11 cellular contexts compared by ENCODE assay signal in the genomic region with DNA sequence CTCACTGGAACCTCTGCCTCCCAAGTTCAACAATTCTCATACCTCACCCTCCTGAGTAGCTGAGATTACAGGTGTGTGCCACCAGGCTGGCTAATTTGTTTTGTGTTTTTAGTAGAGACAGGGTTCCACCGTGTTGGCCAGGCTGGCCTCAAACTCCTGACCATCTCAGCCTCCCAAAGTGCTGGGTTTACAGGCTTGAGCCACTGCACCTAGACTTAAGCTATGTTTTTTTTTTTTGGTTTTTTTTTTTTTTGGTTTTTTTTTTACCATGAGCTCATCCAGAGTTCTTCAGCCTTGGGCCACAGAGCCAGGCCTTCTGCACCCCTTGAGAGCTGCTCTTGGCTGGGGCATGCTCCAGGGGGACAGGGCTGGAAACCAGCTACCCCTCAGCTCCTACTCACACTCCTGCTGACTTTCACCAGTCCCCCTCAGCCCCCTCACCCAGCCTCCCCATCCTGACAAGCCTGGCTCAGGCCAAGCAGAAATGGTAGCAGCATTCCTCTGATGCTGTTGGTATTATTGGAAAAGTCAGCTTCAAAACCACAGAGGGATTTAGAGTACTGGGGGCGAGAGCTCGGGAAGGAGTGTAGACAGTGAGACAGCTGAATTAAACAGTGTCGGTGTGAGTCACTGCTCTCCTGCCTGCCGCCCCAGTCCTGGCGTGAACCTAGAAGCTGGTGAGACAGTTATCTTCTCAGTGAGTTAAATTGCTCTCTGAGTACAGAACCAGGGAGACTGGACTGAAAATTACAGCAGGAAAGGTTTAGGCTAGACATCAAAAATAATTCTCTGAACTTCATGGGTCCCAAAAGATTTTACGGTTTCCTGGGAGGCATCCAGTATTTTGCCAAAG.
DNase-seq lines count a peak whose midpoint lies in the region; ATAC-seq and TF ChIP-seq lines count a peak whose summit lies in the region.
"Had no signal": no experiment of that assay in that cellular context is flagged by ENCODE, and none has a peak within 500 bp of the region (broad histone marks: within the 10 kb centered on the region; RNA-seq: fewer than 3 reads in every experiment).

No MANE protein-coding gene starts in this region.

- no peak for ATAC-seq in stimulated activated effector memory CD8-positive, alpha-beta T cell treated with anti-CD3 and anti-CD28 coated beads, Interleukin-12 subunit alpha, Interleukin-12 subunit beta, amount 100 ng/mL, for 72 hours
- ATAC-seq in GM18511 (IDR thresholded peaks at IDR 0.05; ENCODE audit: unreplicated experiment) (no peak), GM18498 (IDR thresholded peaks at IDR 0.05; ENCODE audit: unreplicated experiment) (no peak)

- BruUV-seq in Calu3 (replicated peaks; lab: Mats Ljungman, UMichigan): no TSS peak

- no peaks in the 10 kb centered on the region for H3K36me3 Mint-ChIP-seq in Calu3 (ENCODE audit: insufficient read depth, unreplicated experiment)
- no peaks in the 10 kb centered on the region for H3K36me3 Mint-ChIP-seq in stimulated activated effector memory CD8-positive, alpha-beta T cell treated with anti-CD3 and anti-CD28 coated beads, Interleukin-12 subunit alpha, Interleukin-12 subunit beta, amount 100 ng/mL, for 72 hours
- H3K36me3 Mint-ChIP-seq: immature natural killer cell had no signal

- no peaks in the 10 kb centered on the region for H3K27me3 Mint-ChIP-seq in Calu3 (ENCODE audit: unreplicated experiment)

- no peak for TF ChIP-seq CTCF in Calu3 (IDR thresholded peaks at IDR 0.05; ENCODE audit: unreplicated experiment)

- no peaks in the 10 kb centered on the region for H3K9me3 Mint-ChIP-seq in Calu3 (ENCODE audit: low read depth, unreplicated experiment)
- no peaks in the 10 kb centered on the region for H3K9me3 Mint-ChIP-seq in stimulated activated effector memory CD8-positive, alpha-beta T cell treated with anti-CD3 and anti-CD28 coated beads, Interleukin-12 subunit alpha, Interleukin-12 subunit beta, amount 100 ng/mL, for 72 hours
- H3K9me3 Mint-ChIP-seq: immature natural killer cell had no signal

- no peak overlapping the region for H3K27ac Mint-ChIP-seq in Calu3 (ENCODE audit: unreplicated experiment)
- no peak overlapping the region for H3K27ac Mint-ChIP-seq in stimulated activated effector memory CD8-positive, alpha-beta T cell treated with anti-CD3 and anti-CD28 coated beads, Interleukin-12 subunit alpha, Interleukin-12 subunit beta, amount 100 ng/mL, for 72 hours
- H3K27ac Mint-ChIP-seq: immature natural killer cell had no signal

- DNase-seq in Calu3 (peak; percentile 43), RPMI7951 (ENCODE audit: low read depth) (peak; percentile 96), fibroblast of gingiva (ENCODE audit: low read depth) (peak; percentile 62), posterior cingulate gyrus (peak in 7 of 10 donors; percentile 34 to 93 (median 74))
- no peak for DNase-seq in stimulated activated effector memory CD8-positive, alpha-beta T cell treated with anti-CD3 and anti-CD28 coated beads, Interleukin-12 subunit alpha, Interleukin-12 subunit beta, amount 100 ng/mL, for 72 hours (ENCODE audit: low spot score in 2 of 2)
- no peak for DNase-seq in activated CD4-positive, alpha-beta T cell treated with anti-CD3 and anti-CD28 coated beads for 1 hour
- DNase-seq: DND-41; immature natural killer cell; stimulated activated CD4-positive, alpha-beta T cell treated with anti-CD3 and anti-CD28 coated beads, Interleukin-12 subunit alpha, Interleukin-12 subunit beta, amount 100 ng/mL, for 4 hours had no signal

- peaks cover 11% of the 10 kb centered on the region for H3K4me1 Mint-ChIP-seq in Calu3 (ENCODE audit: low read depth, unreplicated experiment)
- H3K4me1 Mint-ChIP-seq in stimulated activated effector memory CD8-positive, alpha-beta T cell treated with anti-CD3 and anti-CD28 coated beads, Interleukin-12 subunit alpha, Interleukin-12 subunit beta, amount 100 ng/mL, for 72 hours: no peaks in the 10 kb centered on the region
- H3K4me1 Mint-ChIP-seq: immature natural killer cell had no signal

- intact Hi-C loops in Calu3 (cut with micrococcal nuclease; ENCODE audit: unreplicated experiment): no loop called here
- intact Hi-C loops in posterior cingulate gyrus (cut with DNase I): no loop called here

- CTCF ChIA-PET in Calu3 (lab: Charles Lee): interaction anchor here (0.6 to 1.5 kb wide), 9 partner anchors 15 to 739 kb away, joined by 3 to 9 read pairs (median 6); partner anchors contain the start of gene UBE2T

- no peak overlapping the region for H3K4me3 Mint-ChIP-seq in Calu3 (ENCODE audit: low read depth, unreplicated experiment)
- no peak overlapping the region for H3K4me3 Mint-ChIP-seq in stimulated activated effector memory CD8-positive, alpha-beta T cell treated with anti-CD3 and anti-CD28 coated beads, Interleukin-12 subunit alpha, Interleukin-12 subunit beta, amount 100 ng/mL, for 72 hours
- H3K4me3 Mint-ChIP-seq: immature natural killer cell had no signal

Comparison
In these comparisons a context has a peak if more than half of its experiments do, and no peak if none do; other contexts are left out.
1. DNase-seq: peak in Calu3 (single experiment), RPMI7951 (single experiment), fibroblast of gingiva (single experiment) and posterior cingulate gyrus (7 of 10); none in stimulated activated effector memory CD8-positive, alpha-beta T cell treated with anti-CD3 and anti-CD28 coated beads, Interleukin-12 subunit alpha, Interleukin-12 subunit beta, amount 100 ng/mL, for 72 hours (0 of 2) and activated CD4-positive, alpha-beta T cell treated with anti-CD3 and anti-CD28 coated beads for 1 hour (single experiment).